ENCODE assay signal across 8 cellular contexts in the genomic region with DNA sequence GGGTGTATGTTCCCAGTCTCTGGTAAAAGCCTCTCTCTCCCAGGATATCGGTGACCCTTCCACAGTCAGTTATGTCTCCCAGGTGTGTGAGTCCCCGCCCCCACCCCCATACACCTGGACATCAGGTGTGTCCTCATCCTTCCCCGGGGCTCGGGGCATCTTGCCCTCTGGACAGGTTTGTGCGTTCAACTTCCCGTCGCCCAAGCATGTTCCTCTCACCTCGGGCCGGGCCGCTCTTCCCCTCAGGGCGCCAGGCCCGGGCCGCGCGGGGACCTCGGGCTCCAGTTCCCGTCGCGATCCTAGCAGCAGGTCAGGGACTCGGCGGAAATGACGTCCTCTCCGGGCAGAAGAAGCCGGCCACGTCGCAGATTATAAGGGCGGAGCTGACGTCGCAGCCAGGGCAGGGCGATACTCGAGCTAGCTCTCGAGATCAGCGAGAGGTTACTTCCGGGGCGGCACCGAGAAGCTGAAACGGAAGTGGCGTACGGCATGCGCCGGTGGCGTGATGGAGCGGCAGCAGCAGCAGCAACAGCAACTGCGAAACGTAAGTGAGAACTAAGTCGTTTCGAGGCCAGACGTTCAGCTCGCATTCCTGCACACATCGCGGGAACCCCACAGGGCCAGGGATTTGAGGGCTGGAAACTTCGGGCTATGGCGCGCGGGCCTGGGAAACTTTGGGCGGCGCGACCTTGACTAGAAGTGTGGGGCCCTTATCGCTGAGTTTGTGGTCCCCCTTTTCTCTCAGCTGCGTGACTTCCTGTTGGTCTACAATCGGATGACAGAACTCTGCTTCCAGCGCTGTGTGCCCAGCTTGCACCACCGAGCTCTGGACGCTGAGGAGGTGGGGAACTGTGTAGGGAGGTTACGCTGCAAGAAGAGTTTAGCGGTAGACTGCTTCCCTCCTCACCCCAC. TPM values are rescaled to one million over a fixed set of nuclear protein-coding genes. Genes with fewer than 3 reads are reported as not detected.
DNase-seq lines count a peak whose midpoint lies in the region; ATAC-seq, FAIRE-seq and TF ChIP-seq lines count a peak whose summit lies in the region.

A gene with protein sequence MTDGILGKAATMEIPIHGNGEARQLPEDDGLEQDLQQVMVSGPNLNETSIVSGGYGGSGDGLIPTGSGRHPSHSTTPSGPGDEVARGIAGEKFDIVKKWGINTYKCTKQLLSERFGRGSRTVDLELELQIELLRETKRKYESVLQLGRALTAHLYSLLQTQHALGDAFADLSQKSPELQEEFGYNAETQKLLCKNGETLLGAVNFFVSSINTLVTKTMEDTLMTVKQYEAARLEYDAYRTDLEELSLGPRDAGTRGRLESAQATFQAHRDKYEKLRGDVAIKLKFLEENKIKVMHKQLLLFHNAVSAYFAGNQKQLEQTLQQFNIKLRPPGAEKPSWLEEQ (minus strand): TSS at position 320 of the 912 bp plus-strand sequence. CDS start 910 bp downstream, outside the sequence.
Gene TIMM10B (plus strand): TSS at position 490 of the 912 bp plus-strand sequence. CDS start 16 bp downstream, at position 506.

- peaks cover 25% of the 10 kb centered on the region for H3K36me3 Mint-ChIP-seq in type B pancreatic cell

- H3K36me3 ChIP-seq in adrenal gland (replicated peaks in 1 of 2) (peaks cover 0 to 64% of the 10 kb centered on the region in 2 donors), heart left ventricle (peaks cover 0 to 71% (median 62%) of the 10 kb centered on the region in 9 donors)

- TF ChIP-seq POLR2A in GM12892 (IDR thresholded peaks at IDR 0.05; ENCODE audit: low read depth, low read length) (peak; percentile 91; the same call in 1 of the 2 replicates), adrenal gland (IDR thresholded peaks at IDR 0.05) (peak; percentile 72 to 93), heart left ventricle (IDR thresholded peaks at IDR 0.05) (peak; percentile 70 to 88)

- 0% methylated on average over 18 to 66 of the region's 66 CpGs for WGBS in adrenal gland, 4 donors
- WGBS in heart left ventricle, 4 donors = 0 to 1% (median 0%) methylated on average over 32 to 66 of the region's 66 CpGs

- peak; percentile 99 for DNase-seq in GM12892 (ENCODE audit: insufficient read length)
- peak; percentile 97 for DNase-seq in NCI-H146 (lab: John Stamatoyannopoulos, UW)
- peak; percentile 91 to 98 (median 95) for DNase-seq in T-helper 1 cell
- DNase-seq in adrenal gland = peak; percentile 97 to 100 (median 99)
- peak; percentile 99 for DNase-seq in heart left ventricle
- peak; percentile 98 for DNase-seq in pons (ENCODE audit: low spot score)
- peak; percentile 96 for DNase-seq in type B pancreatic cell (ENCODE audit: extremely low spot score, unreplicated experiment)

- H3K27ac Mint-ChIP-seq in type B pancreatic cell = peak within 1 kb of the TSS; percentile 99

- peak; percentile 99 for ATAC-seq in HG02852 (IDR thresholded peaks at IDR 0.05; ENCODE audit: unreplicated experiment)
- ATAC-seq in heart left ventricle = peak; percentile 98 to 99 (median 98)

- peak within 1 kb of the TSS; percentile 98 for H3K4me3 Mint-ChIP-seq in type B pancreatic cell

- H3K4me3 ChIP-seq in adrenal gland (peak within 1 kb of the TSS; percentile 73 to 82 (median 78)), heart left ventricle (peak within 1 kb of the TSS; percentile 54 to 93 (median 80))

- peaks cover 23 to 24% of the 10 kb centered on the region in 2 donors for H3K4me1 ChIP-seq in adrenal gland (replicated peaks in 1 of 2)
- H3K4me1 ChIP-seq in heart left ventricle = peaks cover 3 to 37% (median 25%) of the 10 kb centered on the region in 12 donors

- no peaks in the 10 kb centered on the region for H3K27me3 ChIP-seq in adrenal gland
- H3K27me3 ChIP-seq in heart left ventricle = no peaks in the 10 kb centered on the region

- peak within 1 kb of the TSS; percentile 88 to 96 (median 92) for H3K27ac ChIP-seq in adrenal gland
- H3K27ac ChIP-seq in heart left ventricle = peak within 1 kb of the TSS; percentile 37 to 96 (median 90)

- no peak for TF ChIP-seq CTCF in adrenal gland (IDR thresholded peaks at IDR 0.05)
- TF ChIP-seq CTCF in heart left ventricle (IDR thresholded peaks at IDR 0.05) = no peak
- no peak for TF ChIP-seq CTCF in type B pancreatic cell (conservative IDR thresholded peaks at IDR 0.05)

- H3K9me3 Mint-ChIP-seq in type B pancreatic cell = no peaks in the 10 kb centered on the region

- no peaks in the 10 kb centered on the region for H3K9me3 ChIP-seq in adrenal gland (replicated peaks in 1 of 3)
- H3K9me3 ChIP-seq in heart left ventricle = no peaks in the 10 kb centered on the region

- FAIRE-seq in GM12892 (lab: Jason Lieb, UNC) = peak; percentile 100

- intact Hi-C loops in adrenal gland (cut with DNase I) (no loop called here), heart left ventricle (cut with DNase I) (loop anchor here in 2 of 10 donors (5.0 to 10.0 kb wide), 2 partner anchors 64 to 96 kb away; partner anchors contain the start of gene APBB1 (in 1 of the 2))

- no peaks in the 10 kb centered on the region for H3K27me3 Mint-ChIP-seq in type B pancreatic cell

- H3K4me1 Mint-ChIP-seq in type B pancreatic cell (ENCODE audit: unreplicated experiment) = peaks cover 23% of the 10 kb centered on the region

RNA-seq across cellular contexts. Expression of the first gene that starts in this region (rescaled TPM):
- 35.7 TPM for polyA plus RNA-seq in GM12892 (2012; ENCODE audit: missing spikeins)
- 100 to 1,000 TPM in 1 of 8 donors, 10 to 100 TPM in 7; 47.4 to 108 (median 65.5) TPM for total RNA-seq in adrenal gland
- polyA plus RNA-seq in adrenal gland = 10 to 100 TPM; 51.1 to 65.0 (median 53.1) TPM
- 10 to 100 TPM; 10.7 to 24.9 (median 18.9) TPM for total RNA-seq in heart left ventricle
- polyA plus RNA-seq in heart left ventricle = 10 to 100 TPM; 14.0 to 36.7 TPM
- 60.9 and 77.3 TPM in 2 replicates for total RNA-seq in type B pancreatic cell (ENCODE audit: low replicate concordance)

RNA-seq across cellular contexts. Expression of gene TIMM10B, which starts in this region (rescaled TPM):
- polyA plus RNA-seq in GM12892 (2012; ENCODE audit: missing spikeins) = 27.4 TPM
- 10 to 100 TPM; 30.3 to 81.9 (median 40.5) TPM for total RNA-seq in adrenal gland
- polyA plus RNA-seq in adrenal gland = 10 to 100 TPM; 12.1 to 96.9 (median 16.7) TPM
- 10 to 100 TPM; 13.2 to 26.9 (median 16.1) TPM for total RNA-seq in heart left ventricle
- 10 to 100 TPM in 1 of 2 donors, 1 to 10 TPM in 1; 9.5 to 24.1 TPM for polyA plus RNA-seq in heart left ventricle
- 31.2 and 35.7 TPM in 2 replicates for total RNA-seq in type B pancreatic cell (ENCODE audit: low replicate concordance)

Comparison
In these comparisons a context has a peak if more than half of its experiments do, and no peak if none do; other contexts are left out.
1. Peak in every context shown above with its lines: DNase-seq, ATAC-seq, H3K4me3 ChIP-seq and H3K27ac ChIP-seq.